Comparison of ENCODE assay signal across 8 cellular contexts in the genomic region with DNA sequence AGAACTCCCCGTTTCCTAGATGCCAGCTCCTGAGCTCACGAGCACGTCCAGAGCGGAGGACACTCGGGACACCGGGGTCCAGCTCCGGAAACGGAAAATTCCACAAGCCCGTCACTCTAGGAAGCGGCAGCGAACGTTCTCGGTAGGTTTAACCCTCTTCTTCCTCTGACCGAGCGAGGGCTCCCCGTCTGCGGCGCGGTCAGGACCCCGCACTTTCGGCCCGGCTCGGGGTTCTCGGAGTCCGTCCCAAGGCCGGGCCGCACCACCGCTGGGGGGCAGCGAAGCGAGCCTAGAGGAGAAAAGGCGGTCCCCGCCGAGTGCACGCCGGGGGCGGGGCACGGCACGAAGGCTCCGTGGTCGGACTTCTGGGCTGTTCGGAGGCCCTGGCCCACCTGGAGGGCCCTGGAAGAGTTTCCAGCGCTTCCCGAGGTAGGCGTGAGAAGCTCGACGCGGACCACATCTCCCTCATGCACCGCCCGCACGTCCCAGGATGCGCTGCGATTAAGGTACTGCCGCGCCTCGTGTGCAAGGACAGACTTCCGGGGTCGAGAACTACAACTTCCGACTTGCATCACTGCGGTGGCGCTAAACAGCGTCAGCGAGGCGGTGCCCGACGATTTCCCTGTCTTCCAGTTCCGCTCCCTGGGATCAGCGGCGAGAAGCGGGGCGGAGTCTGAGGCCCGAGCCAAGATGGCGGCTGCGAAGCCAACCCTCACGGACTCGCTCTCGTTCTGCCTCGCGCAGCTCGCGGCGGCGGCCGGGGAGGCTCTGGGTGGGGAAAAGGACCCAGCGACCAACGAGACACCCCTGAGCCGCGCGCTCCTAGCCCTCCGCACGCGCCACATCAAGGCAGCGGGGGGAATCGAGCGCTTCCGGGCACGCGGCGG. TPM values are rescaled to one million over a fixed set of nuclear protein-coding genes. Genes with fewer than 3 reads are reported as not detected.
A peak's percentile ranks its signal among the peaks of the same experiment; 100 is the strongest.
DNase-seq lines count a peak whose midpoint lies in the region; ATAC-seq, FAIRE-seq and TF ChIP-seq lines count a peak whose summit lies in the region.

Gene ARMC5 (plus strand): TSS at position 667 of the 887 bp plus-strand sequence. CDS start 24 bp downstream, at position 691.

- H3K18ac ChIP-seq in H1 (ENCODE audit: extremely low read depth, low read length) (peak within 1 kb of the TSS; percentile 96), mesendoderm (ENCODE audit: low read length) (peak within 1 kb of the TSS; percentile 44)

- H4K8ac ChIP-seq in H1 (ENCODE audit: extremely low read depth, insufficient read depth, low read length): peak within 1 kb of the TSS; percentile 100
- H4K8ac ChIP-seq in mesendoderm (ENCODE audit: low read depth, low read length): no peak within 1 kb of the TSS

- TF ChIP-seq RAD21 in H1 (IDR thresholded peaks at IDR 0.05 in 1 of 2, conservative IDR thresholded peaks at IDR 0.05 in 1 of 2; ENCODE audit: low read depth in 2 of 2, low read length in 2 of 2): peak in 1 of 2 experiments; percentile 28; a peak in 2 of 4 replicates

- in situ Hi-C loops in Caki2 (cut with HindIII; ENCODE audit: low pct_unique_long_range_greater_than_20kb, low sequenced_read_pairs): no loop called here

- peak within 1 kb of the TSS; percentile 57; the same call in 1 of the 2 replicates for H2AFZ ChIP-seq in H1 (ENCODE audit: low read length)

- ATAC-seq in GM21367 (IDR thresholded peaks at IDR 0.05; ENCODE audit: unreplicated experiment): peak; percentile 57

- TF ChIP-seq CTCF in H1 (IDR thresholded peaks at IDR 0.05; ENCODE audit: control extremely low read depth in 1 of 3, insufficient read depth in 1 of 3, low read depth in 1 of 3, low read length in 3 of 3): peak; percentile 29 to 34 (median 32); a peak in 3 of 4 replicates

- H3K79me1 ChIP-seq in H1 (ENCODE audit: low read depth, low read length): peaks cover 8% of the 10 kb centered on the region
- H3K79me1 ChIP-seq in mesendoderm (ENCODE audit: low read length): peaks cover 24% of the 10 kb centered on the region

- peak; percentile 89 to 96 for TF ChIP-seq POLR2A in H1 (IDR thresholded peaks at IDR 0.05; ENCODE audit: control extremely low read depth in 1 of 2, low read depth in 2 of 2, low read length in 2 of 2)

- peak; percentile 97 for FAIRE-seq in HTR-8/SVneo (lab: Jason Lieb, UNC)
- FAIRE-seq in H1 (lab: Jason Lieb, UNC): no peak

- peak within 1 kb of the TSS; percentile 94 for H3K56ac ChIP-seq in H1 (replicated peaks; ENCODE audit: insufficient read length, low read depth, low read length)
- H3K56ac ChIP-seq in mesendoderm (ENCODE audit: low read length): peak within 1 kb of the TSS; percentile 99

- 1% methylated on average over 80 of the region's 98 CpGs; no CpG with 5 or more reads in 1 of the 2 experiments for WGBS in H1 (ENCODE audit: extremely low coverage in 1 of 2, insufficient coverage in 1 of 2, insufficient read length in 1 of 2, insufficient replicate concordance in 2 of 2, low coverage in 1 of 2, low lambda C conversion rate in 2 of 2, missing lambda C conversion rate in 1 of 2), 2 experiments
- no CpG with 5 or more reads among the region's 98 CpGs for WGBS in mesendoderm (ENCODE audit: extremely low coverage, insufficient coverage, low lambda C conversion rate)

- H4K20me1 ChIP-seq in H1 (replicated peaks in 1 of 2; ENCODE audit: control insufficient read depth in 1 of 2, insufficient read depth in 2 of 2, low read length in 2 of 2): peaks cover 14 to 20% of the 10 kb centered on the region in 2 experiments

- peaks cover 0 to 28% of the 10 kb centered on the region in 2 experiments; a peak in 2 of 4 replicates for H3K79me2 ChIP-seq in H1 (ENCODE audit: control insufficient read depth in 1 of 2, insufficient read depth in 2 of 2, low read length in 2 of 2)
- peaks cover 25% of the 10 kb centered on the region for H3K79me2 ChIP-seq in mesendoderm (ENCODE audit: control insufficient read depth, insufficient read depth, low read length)

- H3K9ac ChIP-seq in H1 (replicated peaks in 1 of 4; ENCODE audit: extremely low read depth in 1 of 4, low read depth in 3 of 4, low read length in 3 of 4) (peak within 1 kb of the TSS; percentile 91 to 99 (median 99)), mesendoderm (ENCODE audit: low read length) (peak within 1 kb of the TSS; percentile 96)

- H3K14ac ChIP-seq in H1 (ENCODE audit: insufficient read length): no peak within 1 kb of the TSS

- TF ChIP-seq EP300 in H1 (IDR thresholded peaks at IDR 0.05; ENCODE audit: borderline replicate concordance in 1 of 2, low read depth in 2 of 2, low read length in 2 of 2): no peak

- peak within 1 kb of the TSS; percentile 98 for H4K91ac ChIP-seq in H1 (replicated peaks; ENCODE audit: insufficient read length, low read length)

- no peaks in the 10 kb centered on the region for H3K27me3 ChIP-seq in H1 (replicated peaks in 1 of 4; ENCODE audit: control insufficient read depth in 3 of 4, extremely low read depth in 1 of 4, insufficient read depth in 3 of 4, low read length in 3 of 4)
- no peaks in the 10 kb centered on the region for H3K27me3 ChIP-seq in mesendoderm (ENCODE audit: insufficient read depth, low read length, poor library complexity)

- peak within 1 kb of the TSS; percentile 94 for H2BK12ac ChIP-seq in H1 (ENCODE audit: low read depth, low read length)

- H3K4me3 ChIP-seq in H1 (ENCODE audit: extremely low read depth in 1 of 4, insufficient read depth in 2 of 4, low read depth in 3 of 4, low read length in 4 of 4) (peak within 1 kb of the TSS; percentile 70 to 85 (median 76)), mesendoderm (ENCODE audit: low read length) (peak within 1 kb of the TSS; percentile 76)

- H2BK15ac ChIP-seq in H1 (ENCODE audit: low read length) (no peak within 1 kb of the TSS), mesendoderm (replicated peaks; ENCODE audit: low read depth) (no peak within 1 kb of the TSS)

- no peak within 1 kb of the TSS for H3K23ac ChIP-seq in H1 (ENCODE audit: insufficient read length)
- H3K23ac ChIP-seq in mesendoderm (ENCODE audit: low read length): peak within 1 kb of the TSS; percentile 81

- H3K4ac ChIP-seq in H1 (replicated peaks; ENCODE audit: insufficient read length, low read depth, low read length): peak within 1 kb of the TSS; percentile 59
- peak within 1 kb of the TSS; percentile 94 for H3K4ac ChIP-seq in mesendoderm (ENCODE audit: low read depth, low read length)

- H3K4me2 ChIP-seq in H1 (ENCODE audit: insufficient read depth in 1 of 2, low read depth in 2 of 2, low read length in 2 of 2) (peak within 1 kb of the TSS; percentile 88 to 98), mesendoderm (ENCODE audit: low read length) (peak within 1 kb of the TSS; percentile 95)

- H2AK5ac ChIP-seq in H1 (ENCODE audit: low read depth, low read length) (no peak within 1 kb of the TSS), mesendoderm (ENCODE audit: low read length) (peak within 1 kb of the TSS; percentile 56)

- CTCF ChIA-PET in H1 (lab: Charles Lee; ENCODE audit: partially characterized antibody): interaction anchor here (0.5 to 3.6 kb wide), 12 partner anchors 9 to 342 kb away, joined by 3 to 25 read pairs (median 6); partner anchors contain the start of genes KAT8, PYCARD and ZNF843

- POLR2A ChIA-PET in H1 (lab: Charles Lee; ENCODE audit: partially characterized antibody): interaction anchor here (1.0 to 4.5 kb wide), 19 partner anchors 8 to 342 kb away, joined by 3 to 40 read pairs (median 5); partner anchors contain the start of genes COX6A2, FUS, KAT8 and ZNF843

- H3K23me2 ChIP-seq in H1 (ENCODE audit: low read depth, low read length): peaks cover 11% of the 10 kb centered on the region; the same call in 1 of the 2 replicates

- H2BK120ac ChIP-seq in H1 (replicated peaks; ENCODE audit: low read depth, low read length): peak within 1 kb of the TSS; percentile 58
- peak within 1 kb of the TSS; percentile 17 for H2BK120ac ChIP-seq in mesendoderm (ENCODE audit: low read depth, low read length)

- H2BK20ac ChIP-seq in H1 (ENCODE audit: low read length): no peak within 1 kb of the TSS

- H4K5ac ChIP-seq in H1 (ENCODE audit: insufficient read length, low read depth, low read length) (peak within 1 kb of the TSS; percentile 99), mesendoderm (ENCODE audit: low read length) (peak within 1 kb of the TSS; percentile 21)

- peak within 1 kb of the TSS; percentile 99 for H3K27ac ChIP-seq in H1 (ENCODE audit: low read depth, low read length)
- peak within 1 kb of the TSS; percentile 89 for H3K27ac ChIP-seq in mesendoderm (ENCODE audit: low read depth, low read length)

- peaks cover 0 to 16% (median 6%) of the 10 kb centered on the region in 4 experiments; a peak in 5 of 7 replicates for H3K4me1 ChIP-seq in H1 (replicated peaks in 1 of 4; ENCODE audit: control insufficient read depth in 3 of 4, insufficient read depth in 4 of 4, low read length in 3 of 4)
- peaks cover 6% of the 10 kb centered on the region for H3K4me1 ChIP-seq in mesendoderm (ENCODE audit: control insufficient read depth, low read depth, low read length)

- H3K36me3 ChIP-seq in H1 (ENCODE audit: control insufficient read depth in 2 of 4, insufficient read depth in 4 of 4, low read length in 3 of 4): peaks cover 0 to 5% (median 0%) of the 10 kb centered on the region in 4 experiments; a peak in 2 of 8 replicates
- no peaks in the 10 kb centered on the region for H3K36me3 ChIP-seq in mesendoderm (ENCODE audit: control insufficient read depth, insufficient read depth, low read length)

- peak; percentile 98 for DNase-seq in Caki2 (ENCODE audit: low read depth)
- peak; percentile 93 for DNase-seq in HTR-8/SVneo (ENCODE audit: insufficient read length, low spot score)
- DNase-seq in NOMO-1 treated with DMSO at 0.1 percent for 48 hours (lab: John Stamatoyannopoulos, UW; ENCODE audit: unreplicated experiment): peak; percentile 96
- DNase-seq in activated CD8-positive, alpha-beta memory T cell treated with anti-CD3 and anti-CD28 coated beads for 48 hours (ENCODE audit: low read depth in 2 of 3, low spot score in 2 of 3): peak; percentile 86 to 89 (median 89)
- DNase-seq in H1 (ENCODE audit: low read depth in 1 of 2, low spot score in 2 of 2): peak; percentile 93 to 95
- DNase-seq in mesendoderm: peak; percentile 99
- peak; percentile 89 for DNase-seq in stimulated activated CD8-positive, alpha-beta memory T cell treated with anti-CD3 and anti-CD28 coated beads, Interleukin-15, amount 100 ng/mL, for 1 hour (ENCODE audit: low read depth)

- no peaks in the 10 kb centered on the region for H3K9me3 ChIP-seq in H1 (ENCODE audit: insufficient read depth in 2 of 2, low read depth in 1 of 2, low read length in 1 of 2)

- H2BK5ac ChIP-seq in H1 (ENCODE audit: low read depth, low read length): peak within 1 kb of the TSS; percentile 97
- peak within 1 kb of the TSS; percentile 97 for H2BK5ac ChIP-seq in mesendoderm (ENCODE audit: low read length)

RNA-seq across cellular contexts. Expression of gene ARMC5, which starts in this region (rescaled TPM):
- total RNA-seq in Caki2 (2014; rRNA removed; shearing (Covaris generic); ENCODE audit: low replicate concordance): 19.3 and 22.5 TPM in 2 replicates
- total RNA-seq in H1 (2021; fragmentation: NEBNext Ultra II Directional; extraction: Animal tissue kit (Norgen Biotek cat#: 25700)): 8.7 and 8.9 TPM in 2 replicates
- 7.8 and 16.4 TPM in 2 replicates for polyA plus RNA-seq in H1 (2011; rRNA removed)
- 7.8 TPM for polyA plus RNA-seq in H1 (2011; cell fraction: cytosol; rRNA removed)
- 29.9 TPM for polyA plus RNA-seq in H1 (2011; cell fraction: nucleus; rRNA removed)
- polyA plus RNA-seq in H1 (2012, experiment 1 of 2): 5.1 to 9.5 TPM (median 8.8 TPM) in 4 replicates
- 7.5 TPM for polyA plus RNA-seq in H1 (2012, experiment 2 of 2)
- polyA plus RNA-seq in H1 (2013, experiment 1 of 2): 7.8 TPM
- polyA plus RNA-seq in H1 (2013, experiment 2 of 2): 6.2 TPM
- 3.4 TPM in 2 replicates for polyA minus RNA-seq in H1 (2011; rRNA and poly(A)+ RNA removed)
- polyA minus RNA-seq in H1 (2011; cell fraction: cytosol; rRNA and poly(A)+ RNA removed): 5.3 TPM
- polyA minus RNA-seq in H1 (2011; cell fraction: nucleus; rRNA and poly(A)+ RNA removed): 10.0 TPM
- polyA plus RNA-seq in mesendoderm (2013, experiment 1 of 2): 6.4 TPM
- polyA plus RNA-seq in mesendoderm (2013, experiment 2 of 2): 6.8 TPM

Comparison
In these comparisons a context has a peak if more than half of its experiments do, and no peak if none do; other contexts are left out.
1. Peak in every context shown above with its lines: DNase-seq, ATAC-seq, H3K4me3 ChIP-seq and H3K27ac ChIP-seq.